In the genomic region with DNA sequence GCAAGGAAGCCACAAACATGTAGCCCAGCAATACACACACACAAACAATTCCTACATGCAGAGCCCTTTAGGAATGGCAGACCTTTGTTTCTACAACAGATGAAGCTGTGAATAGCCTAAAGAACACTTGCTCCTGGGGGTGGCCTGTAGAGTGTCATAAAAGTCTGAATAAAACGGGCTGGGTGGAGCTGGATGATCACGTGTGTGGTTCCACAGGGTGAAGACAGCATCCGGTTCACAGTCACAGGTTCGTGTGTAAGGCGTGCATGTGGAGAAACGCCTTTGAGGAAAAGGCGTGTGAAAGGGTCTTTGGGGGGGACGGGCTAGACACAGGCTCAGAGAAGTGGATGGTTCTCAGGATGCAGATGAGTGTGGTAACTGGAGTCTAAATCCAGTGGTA, we compare ENCODE assay signal across 16 cellular contexts.
DNase-seq lines count a peak whose midpoint lies in the region; ATAC-seq and TF ChIP-seq lines count a peak whose summit lies in the region.
"Had no signal": no experiment of that assay in that cellular context is flagged by ENCODE, and none has a peak within 500 bp of the region (broad histone marks: within the 10 kb centered on the region; RNA-seq: fewer than 3 reads in every experiment).

No MANE protein-coding gene starts in this region.

- no peak overlapping the region for H3K27ac ChIP-seq in H9 (ENCODE audit: insufficient read length, low read depth, low read length)
- H3K27ac ChIP-seq in coronary artery = peak overlapping the region; percentile 60 to 85
- no peak overlapping the region for H3K27ac ChIP-seq in PC-3 (ENCODE audit: low read length)
- H3K27ac ChIP-seq: PC-9, stomach had no signal

- H3K23me2 ChIP-seq in H9 (ENCODE audit: insufficient read length, low read depth, low read length, poor library complexity, severe bottlenecking) = no peaks in the 10 kb centered on the region

- H2BK5ac ChIP-seq in H9 (ENCODE audit: insufficient read length, low read length) = no peak overlapping the region

- no peaks in the 10 kb centered on the region for H3K9me2 ChIP-seq in PC-3 (replicated peaks; ENCODE audit: low read length)

- no peak overlapping the region for H3K56ac ChIP-seq in H9 (ENCODE audit: insufficient read length, low read depth, low read length)

- no peaks in the 10 kb centered on the region for H3K79me1 ChIP-seq in H9 (ENCODE audit: insufficient read depth, low read depth, low read length, poor library complexity, severe bottlenecking)

- H3K27me3 Mint-ChIP-seq in activated CD8-positive, alpha-beta T cell treated with anti-CD3 and anti-CD28 coated beads, Interleukin-2, amount 10 ng/mL, durations not matched to agents 7 days and 5 days (ENCODE audit: low read depth) = no peaks in the 10 kb centered on the region
- H3K27me3 Mint-ChIP-seq in activated CD8-positive, alpha-beta T cell treated with anti-CD3 and anti-CD28 coated beads for 36 hours = no peaks in the 10 kb centered on the region
- H3K27me3 Mint-ChIP-seq in H9 (ENCODE audit: low read depth) = no peaks in the 10 kb centered on the region
- H3K27me3 Mint-ChIP-seq: CD8-positive, alpha-beta memory T cell had no signal

- H2BK15ac ChIP-seq in H9 (ENCODE audit: low read depth, low read length) = no peak overlapping the region

- H4K5ac ChIP-seq in H9 (ENCODE audit: insufficient read length, low read depth, low read length) = no peak overlapping the region

- H3F3A ChIP-seq in PC-3 (ENCODE audit: low read length, unreplicated experiment) = no peaks in the 10 kb centered on the region

- H3K14ac ChIP-seq in H9 (ENCODE audit: insufficient read depth, low read length) = peak overlapping the region; percentile 22; the same call in 1 of the 2 replicates

- H3K4me1 ChIP-seq in H9 (ENCODE audit: insufficient read depth, low read length) (no peaks in the 10 kb centered on the region), PC-3 (ENCODE audit: insufficient read depth, low read length) (no peaks in the 10 kb centered on the region)

- intact Hi-C loops in activated CD8-positive, alpha-beta T cell treated with anti-CD3 and anti-CD28 coated beads for 36 hours (cut with micrococcal nuclease) = no loop called here
- intact Hi-C loops in posterior vena cava (cut with DNase I) (no loop called here), PC-3 (cut with micrococcal nuclease) (no loop called here)

- no peak overlapping the region for H3K4me2 ChIP-seq in H9 (ENCODE audit: insufficient read depth, insufficient read length, low read length)
- H3K4me2 ChIP-seq in PC-3 (ENCODE audit: low read length) = no peak overlapping the region
- H3K4me2 ChIP-seq: PC-9 had no signal

- CTCF ChIA-PET in activated CD8-positive, alpha-beta T cell treated with anti-CD3 and anti-CD28 coated beads, Interleukin-2, amount 10 ng/mL, durations not matched to agents 7 days and 5 days (lab: Charles Lee) = interaction anchor here (1.2 to 1.5 kb wide), 2 partner anchors 18 to 204 kb away, joined by 4 to 5 read pairs; no protein-coding TSS in a partner anchor
- CTCF ChIA-PET in activated CD8-positive, alpha-beta T cell treated with anti-CD3 and anti-CD28 coated beads for 36 hours (lab: Charles Lee) = interaction anchor here (1.5 to 1.7 kb wide), 2 partner anchors 21 to 204 kb away, joined by 3 to 8 read pairs; no protein-coding TSS in a partner anchor
- CTCF ChIA-PET in PC-3 (lab: Charles Lee) = no interaction called here

- no peaks in the 10 kb centered on the region for H4K20me1 ChIP-seq in H9 (ENCODE audit: control insufficient read depth, insufficient read depth, insufficient read length)
- H4K20me1 ChIP-seq in PC-3 (ENCODE audit: low read length) = no peaks in the 10 kb centered on the region

- H2AK5ac ChIP-seq in H9 (ENCODE audit: insufficient read length, low read length) = no peak overlapping the region

- no CpG with 5 or more reads among the region's 8 CpGs for WGBS in H9 (ENCODE audit: extremely low coverage, insufficient read length, low lambda C conversion rate)

- H3K4me3 Mint-ChIP-seq in activated CD8-positive, alpha-beta T cell treated with anti-CD3 and anti-CD28 coated beads, Interleukin-2, amount 10 ng/mL, durations not matched to agents 7 days and 5 days = no peak overlapping the region
- no peak overlapping the region for H3K4me3 Mint-ChIP-seq in activated CD8-positive, alpha-beta T cell treated with anti-CD3 and anti-CD28 coated beads for 36 hours
- H3K4me3 Mint-ChIP-seq in H9 = no peak overlapping the region
- H3K4me3 Mint-ChIP-seq: CD8-positive, alpha-beta memory T cell had no signal

- peak overlapping the region; percentile 3 for H3K27ac Mint-ChIP-seq in activated CD8-positive, alpha-beta T cell treated with anti-CD3 and anti-CD28 coated beads, Interleukin-2, amount 10 ng/mL, durations not matched to agents 7 days and 5 days
- H3K27ac Mint-ChIP-seq in activated CD8-positive, alpha-beta T cell treated with anti-CD3 and anti-CD28 coated beads for 36 hours = no peak overlapping the region
- H3K27ac Mint-ChIP-seq in H9 = peak overlapping the region in 2 of 3 experiments; percentile 20 to 71; a peak in 5 of 7 replicates

- H3K23ac ChIP-seq in H9 (ENCODE audit: insufficient read length, low read depth, low read length) = no peak overlapping the region

- no peak overlapping the region for H3K18ac ChIP-seq in H9 (ENCODE audit: insufficient read length, low read depth, low read length)

- H3K27me3 ChIP-seq in H9 (ENCODE audit: insufficient read depth, low read length) = no peaks in the 10 kb centered on the region
- H3K27me3 ChIP-seq in PC-3 (ENCODE audit: low read length) = no peaks in the 10 kb centered on the region
- H3K27me3 ChIP-seq: stomach, uterus had no signal

- peaks cover 43% of the 10 kb centered on the region for H3K36me3 ChIP-seq in PC-3 (ENCODE audit: low read depth, low read length)
- H3K36me3 ChIP-seq: uterus had no signal

- no peak overlapping the region for H2BK20ac ChIP-seq in H9 (ENCODE audit: low read depth, low read length, poor library complexity, severe bottlenecking)

- ATAC-seq in activated CD8-positive, alpha-beta T cell treated with anti-CD3 and anti-CD28 coated beads, Interleukin-2, amount 10 ng/mL, durations not matched to agents 7 days and 5 days = no peak
- ATAC-seq in activated CD8-positive, alpha-beta T cell treated with anti-CD3 and anti-CD28 coated beads for 36 hours = no peak
- ATAC-seq in HG03175 (IDR thresholded peaks at IDR 0.05; ENCODE audit: unreplicated experiment) = no peak
- no peak for ATAC-seq in PC-3

- H2BK12ac ChIP-seq in H9 (ENCODE audit: insufficient read length, low read depth, low read length) = no peak overlapping the region

- no peak overlapping the region for H3K4me3 ChIP-seq in coronary artery
- H3K4me3 ChIP-seq in PC-3 (ENCODE audit: low read length) = no peak overlapping the region
- H3K4me3 ChIP-seq: PC-9, stomach, uterus had no signal

- POLR2A ChIA-PET in activated CD8-positive, alpha-beta T cell treated with anti-CD3 and anti-CD28 coated beads, Interleukin-2, amount 10 ng/mL, durations not matched to agents 7 days and 5 days (lab: Charles Lee) = interaction anchor here (0.5 kb wide), 1 partner anchor 17 kb away, joined by 3 read pairs; no protein-coding TSS in a partner anchor
- POLR2A ChIA-PET in activated CD8-positive, alpha-beta T cell treated with anti-CD3 and anti-CD28 coated beads for 36 hours (lab: Charles Lee) = no interaction called here
- POLR2A ChIA-PET in PC-3 (lab: Charles Lee; ENCODE audit: unreplicated experiment) = no interaction called here

- H2AFZ ChIP-seq in H9 (ENCODE audit: low read length) (no peak overlapping the region), PC-3 (ENCODE audit: low read length) (no peak overlapping the region)
- H2AFZ ChIP-seq: PC-9 had no signal

- H3K4me1 Mint-ChIP-seq in activated CD8-positive, alpha-beta T cell treated with anti-CD3 and anti-CD28 coated beads, Interleukin-2, amount 10 ng/mL, durations not matched to agents 7 days and 5 days (ENCODE audit: low read depth) = peaks cover 19% of the 10 kb centered on the region
- peaks cover 24% of the 10 kb centered on the region for H3K4me1 Mint-ChIP-seq in activated CD8-positive, alpha-beta T cell treated with anti-CD3 and anti-CD28 coated beads for 36 hours (ENCODE audit: low read depth)
- H3K4me1 Mint-ChIP-seq in H9 = no peaks in the 10 kb centered on the region; a peak in 1 of 4 replicates

- H3K36me3 Mint-ChIP-seq in activated CD8-positive, alpha-beta T cell treated with anti-CD3 and anti-CD28 coated beads, Interleukin-2, amount 10 ng/mL, durations not matched to agents 7 days and 5 days (ENCODE audit: low read depth) = peaks cover 2% of the 10 kb centered on the region
- peaks cover 4% of the 10 kb centered on the region for H3K36me3 Mint-ChIP-seq in activated CD8-positive, alpha-beta T cell treated with anti-CD3 and anti-CD28 coated beads for 36 hours (ENCODE audit: low read depth)
- peaks cover 6 to 19% (median 18%) of the 10 kb centered on the region in 3 experiments for H3K36me3 Mint-ChIP-seq in H9 (ENCODE audit: insufficient read depth in 1 of 3, low read depth in 3 of 3)

- H3K9me3 ChIP-seq in H9 (ENCODE audit: control insufficient read depth, low read depth, low read length) = no peaks in the 10 kb centered on the region
- H3K9me3 ChIP-seq in PC-3 (ENCODE audit: low read length) = no peaks in the 10 kb centered on the region
- H3K9me3 ChIP-seq: stomach, uterus had no signal

- no peak overlapping the region for H3T11ph ChIP-seq in H9 (ENCODE audit: low read length)

- TF ChIP-seq CTCF in activated CD8-positive, alpha-beta T cell treated with anti-CD3 and anti-CD28 coated beads for 36 hours (IDR thresholded peaks at IDR 0.05) = no peak
- TF ChIP-seq CTCF in H9 (conservative IDR thresholded peaks at IDR 0.05) (no peak), coronary artery (IDR thresholded peaks at IDR 0.05) (no peak), PC-3 (conservative IDR thresholded peaks at IDR 0.05; ENCODE audit: low read depth, low read length) (no peak)

- H4K8ac ChIP-seq in H9 (replicated peaks; ENCODE audit: insufficient read length, low read depth, low read length) = no peak overlapping the region

- no peak overlapping the region for H3K4ac ChIP-seq in H9 (ENCODE audit: low read depth, low read length)

- no peak overlapping the region for H2BK120ac ChIP-seq in H9 (ENCODE audit: low read depth, low read length, poor library complexity, severe bottlenecking)

- H3K9ac ChIP-seq in H9 (ENCODE audit: extremely low read depth, insufficient read length, low read length) = no peak overlapping the region
- H3K9ac ChIP-seq in PC-3 (ENCODE audit: low read length) = no peak overlapping the region

- DNase-seq in activated CD8-positive, alpha-beta T cell treated with anti-CD3 and anti-CD28 coated beads, Interleukin-2, amount 10 ng/mL, durations not matched to agents 7 days and 5 days = no peak
- no peak for DNase-seq in activated CD8-positive, alpha-beta T cell treated with anti-CD3 and anti-CD28 coated beads for 36 hours
- DNase-seq in H9 (no peak), coronary artery (ENCODE audit: low spot score) (no peak), posterior vena cava (ENCODE audit: low spot score) (peak; percentile 12), NCI-H2107 treated with DMSO at 0.1 percent for 48 hours (lab: John Stamatoyannopoulos, UW; ENCODE audit: unreplicated experiment) (no peak), PC-3 (no peak)
- DNase-seq: CD8-positive, alpha-beta memory T cell; hippocampal formation; KG1; NCI-H2081 treated with DMSO at 0.1 percent for 48 hours; stimulated activated CD4-positive, alpha-beta T cell treated with anti-CD3 and anti-CD28 coated beads, Interleukin-12 subunit alpha, Interleukin-12 subunit beta, amount 100 ng/mL, for 4 hours; stomach; uterus had no signal

- H3K79me2 ChIP-seq in H9 (ENCODE audit: insufficient read depth, low read length) (no peaks in the 10 kb centered on the region), PC-3 (ENCODE audit: low read length) (no peaks in the 10 kb centered on the region)

- H3K9me3 Mint-ChIP-seq in activated CD8-positive, alpha-beta T cell treated with anti-CD3 and anti-CD28 coated beads, Interleukin-2, amount 10 ng/mL, durations not matched to agents 7 days and 5 days (ENCODE audit: insufficient read depth) = no peaks in the 10 kb centered on the region
- H3K9me3 Mint-ChIP-seq in activated CD8-positive, alpha-beta T cell treated with anti-CD3 and anti-CD28 coated beads for 36 hours = no peaks in the 10 kb centered on the region
- no peaks in the 10 kb centered on the region for H3K9me3 Mint-ChIP-seq in H9
- H3K9me3 Mint-ChIP-seq: CD8-positive, alpha-beta memory T cell had no signal

- BruUV-seq in PC-3 (replicated peaks; lab: Mats Ljungman, UMichigan) = no TSS peak

- no peak overlapping the region for H4K91ac ChIP-seq in H9 (ENCODE audit: insufficient read length, low read depth, low read length)

Comparison
In these comparisons a context has a peak if more than half of its experiments do, and no peak if none do; other contexts are left out.
1. H3K27ac ChIP-seq: peak in coronary artery (2 of 2); none in H9 (single experiment) and PC-3 (single experiment).